ENCODE assay signal across 24 cellular contexts in genomic region chrX:10507876-10508275, GRCh38.
DNase-seq lines count a peak whose midpoint lies in the region; ATAC-seq and TF ChIP-seq lines count a peak whose summit lies in the region.
"Had no signal": no experiment of that assay in that cellular context is flagged by ENCODE, and none has a peak within 500 bp of the region (broad histone marks: within the 10 kb centered on the region; RNA-seq: fewer than 3 reads in every experiment).

No MANE protein-coding gene starts in this region.

- H2AFZ ChIP-seq in IMR-90 (replicated peaks; ENCODE audit: low read length, poor library complexity), result no peak overlapping the region
- H2AFZ ChIP-seq in mesenchymal stem cell (ENCODE audit: low read depth, low read length), result no peak overlapping the region

- H3K4me2 ChIP-seq in IMR-90 (ENCODE audit: low read depth, low read length) (no peak overlapping the region), mesenchymal stem cell (ENCODE audit: low read length, poor library complexity, severe bottlenecking) (no peak overlapping the region)

- peak overlapping the region; percentile 25; the same call in 1 of the 2 replicates for H3K18ac ChIP-seq in IMR-90 (ENCODE audit: low read depth, low read length)
- no peak overlapping the region for H3K18ac ChIP-seq in mesenchymal stem cell (ENCODE audit: low read depth in 1 of 2, low read length in 2 of 2)

- H3K9ac ChIP-seq in IMR-90 (ENCODE audit: low read depth, low read length) (no peak overlapping the region), mesenchymal stem cell (ENCODE audit: low read length) (no peak overlapping the region)

- dilution Hi-C loops in IMR-90 (cut with HindIII; ENCODE audit: low sequenced_read_pairs, unreplicated experiment), result no loop called here

- H3K79me1 ChIP-seq in IMR-90 (ENCODE audit: low read depth in 1 of 2, low read length in 2 of 2), result peaks cover 5 to 9% of the 10 kb centered on the region in 2 experiments; a peak in 3 of 4 replicates
- peaks cover 2% of the 10 kb centered on the region for H3K79me1 ChIP-seq in mesenchymal stem cell (replicated peaks; ENCODE audit: low read length, poor library complexity, severe bottlenecking)

- no peak overlapping the region for H2BK15ac ChIP-seq in IMR-90 (ENCODE audit: low read depth, low read length)
- H2BK15ac ChIP-seq in mesenchymal stem cell (ENCODE audit: low read depth, poor library complexity, severe bottlenecking), result no peak overlapping the region

- POLR2A ChIA-PET in IMR-90 (lab: Charles Lee; ENCODE audit: unreplicated experiment), result no interaction called here

- no peak overlapping the region for H2BK12ac ChIP-seq in mesenchymal stem cell (ENCODE audit: low read length in 2 of 2)

- H4K91ac ChIP-seq in IMR-90 (ENCODE audit: insufficient read depth, low read depth, low read length) (no peak overlapping the region), mesenchymal stem cell (ENCODE audit: low read length) (no peak overlapping the region)

- H4K5ac ChIP-seq in IMR-90 (ENCODE audit: low read depth, low read length), result no peak overlapping the region

- no peaks in the 10 kb centered on the region for H4K20me1 ChIP-seq in IMR-90 (ENCODE audit: insufficient read depth, low read length)

- no peak overlapping the region for H2BK5ac ChIP-seq in IMR-90 (ENCODE audit: low read depth, low read length, poor library complexity, severe bottlenecking)
- H2BK5ac ChIP-seq in mesenchymal stem cell (ENCODE audit: low read depth, low read length, poor library complexity, severe bottlenecking), result no peak overlapping the region

- H2BK120ac ChIP-seq in IMR-90 (ENCODE audit: low read depth, low read length) (no peak overlapping the region; the same call in 1 of the 2 replicates), mesenchymal stem cell (ENCODE audit: low read depth, low read length) (no peak overlapping the region)

- WGBS in IMR-90 (ENCODE audit: extremely low coverage in 2 of 2, insufficient read length in 1 of 2), 2 experiments, result no CpG with 5 or more reads among the region's 2 CpGs
- WGBS in mesenchymal stem cell, result 94% methylated on average over 2 of the region's 2 CpGs

- no peak overlapping the region for H2BK20ac ChIP-seq in IMR-90 (ENCODE audit: low read depth, low read length)

- no peak overlapping the region for H3K4me3 ChIP-seq in IMR-90 (ENCODE audit: insufficient read depth, low read depth, low read length)
- no peak overlapping the region for H3K4me3 ChIP-seq in mesenchymal stem cell (ENCODE audit: insufficient read depth in 1 of 2, low read depth in 1 of 2, low read length in 2 of 2)
- H3K4me3 ChIP-seq in vagina, result no peak overlapping the region
- H3K4me3 ChIP-seq: coronary artery, GM12878, lung, psoas muscle had no signal

- H3K36me3 ChIP-seq in IMR-90 (ENCODE audit: control insufficient read depth, insufficient read depth, low read length) (no peaks in the 10 kb centered on the region), mesenchymal stem cell (ENCODE audit: control insufficient read depth in 1 of 2, insufficient read depth in 2 of 2, low read depth in 1 of 2, low read length in 2 of 2) (no peaks in the 10 kb centered on the region), vagina (no peaks in the 10 kb centered on the region)
- H3K36me3 ChIP-seq: BE2C, neutrophil had no signal

- H3K9me1 ChIP-seq in IMR-90 (ENCODE audit: insufficient read depth, low read length), result no peaks in the 10 kb centered on the region; the same call in 1 of the 2 replicates

- CTCF ChIA-PET in Calu3 (lab: Charles Lee) (interaction anchor here (0.5 kb wide), 1 partner anchor 192 kb away, joined by 3 read pairs; no protein-coding TSS in a partner anchor), IMR-90 (lab: Yijun Ruan, JAX) (no interaction called here)

- H3K4ac ChIP-seq in IMR-90 (ENCODE audit: low read depth, low read length), result no peak overlapping the region
- no peak overlapping the region for H3K4ac ChIP-seq in mesenchymal stem cell (ENCODE audit: low read depth in 1 of 2, low read length in 2 of 2)

- TF ChIP-seq CTCF in Calu3 (IDR thresholded peaks at IDR 0.05; ENCODE audit: unreplicated experiment) (no peak), IMR-90 (conservative IDR thresholded peaks at IDR 0.05; ENCODE audit: low read depth, low read length) (no peak), GM10266 (IDR thresholded peaks at IDR 0.05; ENCODE audit: control insufficient read depth, insufficient read depth, low read depth, missing control alignments) (no peak), vagina (IDR thresholded peaks at IDR 0.05) (no peak)

- H3K27ac ChIP-seq in IMR-90 (ENCODE audit: insufficient read depth, low read length), result no peak overlapping the region
- peak overlapping the region; percentile 92 for H3K27ac ChIP-seq in mesenchymal stem cell (ENCODE audit: low read length, poor library complexity, severe bottlenecking)
- H3K27ac ChIP-seq in vagina, result no peak overlapping the region
- H3K27ac ChIP-seq: coronary artery, neutrophil, psoas muscle had no signal

- ATAC-seq in IMR-90 (ENCODE audit: low read depth) (peak; percentile 35), HG03135 (IDR thresholded peaks at IDR 0.05; ENCODE audit: unreplicated experiment) (no peak)
- ATAC-seq: GM12878, psoas muscle had no signal

- H3K4me3 Mint-ChIP-seq in Calu3 (ENCODE audit: low read depth, unreplicated experiment), result no peak overlapping the region
- H3K4me3 Mint-ChIP-seq: activated CD4-positive, alpha-beta memory T cell treated with anti-CD3 and anti-CD28 coated beads for 36 hours; endodermal cell had no signal

- TF ChIP-seq POLR2A in IMR-90 (IDR thresholded peaks at IDR 0.05; ENCODE audit: low read depth, low read length) (no peak), vagina (IDR thresholded peaks at IDR 0.05) (no peak)

- peaks cover 1% of the 10 kb centered on the region; the same call in 1 of the 2 replicates for H3K4me1 ChIP-seq in IMR-90 (ENCODE audit: control insufficient read depth, insufficient read depth, low read length)
- H3K4me1 ChIP-seq in mesenchymal stem cell (ENCODE audit: control insufficient read depth, insufficient read depth, low read depth, low read length), result peaks cover 2% of the 10 kb centered on the region
- H3K4me1 ChIP-seq in vagina, result no peaks in the 10 kb centered on the region
- H3K4me1 ChIP-seq: psoas muscle had no signal

- no peak overlapping the region for H2AK9ac ChIP-seq in IMR-90 (replicated peaks; ENCODE audit: low read depth, low read length, poor library complexity)

- H3K4me1 Mint-ChIP-seq in Calu3 (ENCODE audit: low read depth, unreplicated experiment), result peaks cover 37% of the 10 kb centered on the region

- no peak for TF ChIP-seq RAD21 in IMR-90 (IDR thresholded peaks at IDR 0.05; ENCODE audit: low read length)

- DNase-seq in Calu3, result no peak
- peak; percentile 31 for DNase-seq in IMR-90
- DNase-seq in astrocyte of the hippocampus (ENCODE audit: low read depth, low spot score), result peak; percentile 30
- no peak for DNase-seq in mesenchymal stem cell
- DNase-seq in GM10266 (ENCODE audit: extremely low spot score), result no peak
- no peak for DNase-seq in activated T-cell treated with anti-CD3 and anti-CD28 coated beads for 4 hours
- DNase-seq in vagina (ENCODE audit: extremely low spot score in 2 of 2), result no peak
- DNase-seq: activated CD4-positive, alpha-beta memory T cell treated with anti-CD3 and anti-CD28 coated beads for 36 hours; activated CD4-positive, CD25-positive, alpha-beta regulatory T cell; activated effector memory CD4-positive, alpha-beta T cell treated with Interleukin-2 at 50 U/mL for 16 hours; BE2C; DMS53; endodermal cell; H7; NCI-H1417 treated with DMSO at 0.1 percent for 48 hours; NCI-H446 treated with DMSO at 0.1 percent for 48 hours; psoas muscle; stimulated activated CD8-positive, alpha-beta memory T cell treated with anti-CD3 and anti-CD28 coated beads, Interleukin-4, amount 100 ng/mL, for 48 hours; T-helper 9 cell had no signal

- H3K27ac Mint-ChIP-seq in Calu3 (ENCODE audit: unreplicated experiment), result peak overlapping the region; percentile 44
- H3K27ac Mint-ChIP-seq: activated CD4-positive, alpha-beta memory T cell treated with anti-CD3 and anti-CD28 coated beads for 36 hours; endodermal cell had no signal

- in situ Hi-C loops in IMR-90 (cut with MboI; ENCODE audit: low sequenced_read_pairs), result no loop called here

- H4K8ac ChIP-seq in IMR-90 (ENCODE audit: low read depth in 2 of 2, low read length in 2 of 2), result 0 out of 4 replicates have a peak overlapping the region, but pooled peaks of 1 of the 2 experiments have one; percentile 23
- no peak overlapping the region for H4K8ac ChIP-seq in mesenchymal stem cell (ENCODE audit: low read length)

- no peaks in the 10 kb centered on the region for H3K27me3 ChIP-seq in IMR-90 (ENCODE audit: control insufficient read depth, insufficient read depth, low read length)
- no peaks in the 10 kb centered on the region for H3K27me3 ChIP-seq in mesenchymal stem cell (ENCODE audit: control insufficient read depth in 1 of 2, insufficient read depth in 1 of 2, low read length in 2 of 2)
- no peaks in the 10 kb centered on the region for H3K27me3 ChIP-seq in vagina
- H3K27me3 ChIP-seq: BE2C, neutrophil had no signal

- H3K14ac ChIP-seq in IMR-90 (replicated peaks; ENCODE audit: low read depth, low read length) (no peak overlapping the region), mesenchymal stem cell (ENCODE audit: low read length in 2 of 2) (no peak overlapping the region)

- peaks cover 2% of the 10 kb centered on the region for H3K9me3 Mint-ChIP-seq in Calu3 (ENCODE audit: low read depth, unreplicated experiment)
- H3K9me3 Mint-ChIP-seq: activated CD4-positive, alpha-beta memory T cell treated with anti-CD3 and anti-CD28 coated beads for 36 hours had no signal

- intact Hi-C loops in Calu3 (cut with micrococcal nuclease; ENCODE audit: unreplicated experiment) (loop anchor here (5.0 kb wide), 1 partner anchor 109 kb away; no protein-coding TSS in a partner anchor), IMR-90 (cut with micrococcal nuclease) (no loop called here), vagina (cut with DNase I) (no loop called here)

- BruUV-seq in Calu3 (replicated peaks; lab: Mats Ljungman, UMichigan) (no TSS peak), IMR-90 (replicated peaks; lab: Mats Ljungman, UMichigan) (no TSS peak)

- no peak overlapping the region for H3K23ac ChIP-seq in IMR-90 (ENCODE audit: low read depth, low read length)
- H3K23ac ChIP-seq in mesenchymal stem cell (ENCODE audit: low read length in 2 of 2), result no peak overlapping the region

- no peaks in the 10 kb centered on the region for H3K27me3 Mint-ChIP-seq in Calu3 (ENCODE audit: unreplicated experiment)
- H3K27me3 Mint-ChIP-seq: activated CD4-positive, alpha-beta memory T cell treated with anti-CD3 and anti-CD28 coated beads for 36 hours had no signal

- H2AK5ac ChIP-seq in IMR-90 (ENCODE audit: low read depth, low read length), result 0 out of 2 replicates have a peak overlapping the region, but pooled peaks have one; percentile 52
- no peak overlapping the region for H2AK5ac ChIP-seq in mesenchymal stem cell (ENCODE audit: low read length, severe bottlenecking)

- H3K9me3 ChIP-seq in IMR-90 (ENCODE audit: control insufficient read depth, insufficient read depth, low read length) (no peaks in the 10 kb centered on the region), mesenchymal stem cell (ENCODE audit: control insufficient read depth, low read length) (no peaks in the 10 kb centered on the region), vagina (no peaks in the 10 kb centered on the region)
- H3K9me3 ChIP-seq: BE2C, neutrophil, psoas muscle had no signal

- peaks cover 12% of the 10 kb centered on the region for H3K36me3 Mint-ChIP-seq in Calu3 (ENCODE audit: insufficient read depth, unreplicated experiment)
- H3K36me3 Mint-ChIP-seq: activated CD4-positive, alpha-beta memory T cell treated with anti-CD3 and anti-CD28 coated beads for 36 hours had no signal

- no peak overlapping the region for H3K56ac ChIP-seq in IMR-90 (ENCODE audit: extremely low read depth, insufficient read depth, low read length)

Comparison
In these comparisons a context has a peak if more than half of its experiments do, and no peak if none do; other contexts are left out.
1. DNase-seq: peak in IMR-90 (single experiment) and astrocyte of the hippocampus (single experiment); none in Calu3 (single experiment), mesenchymal stem cell (single experiment), GM10266 (single experiment), activated T-cell treated with anti-CD3 and anti-CD28 coated beads for 4 hours (single experiment) and vagina (0 of 2).